Comparison of ENCODE assay signal across 8 cellular contexts in genomic region chr1:185670187-185670627, GRCh38.
DNase-seq lines count a peak whose midpoint lies in the region; ATAC-seq, FAIRE-seq and TF ChIP-seq lines count a peak whose summit lies in the region.

No MANE protein-coding gene starts in this region.

- H3K36me3 ChIP-seq in GM23248 (ENCODE audit: low read depth) = no peaks in the 10 kb centered on the region

- no peak overlapping the region for H3K4me2 ChIP-seq in GM23248 (ENCODE audit: unreplicated experiment)

- H3K27ac ChIP-seq in GM23248 = no peak overlapping the region

- TF ChIP-seq CTCF in D721Med (IDR thresholded peaks at IDR 0.05; ENCODE audit: insufficient read depth, missing control alignments) = peak; percentile 81

- no peaks in the 10 kb centered on the region for H3K9me2 ChIP-seq in GM23248 (ENCODE audit: insufficient read depth)

- DNase-seq in D721Med (ENCODE audit: insufficient read length, low spot score) (no peak), GM23248 (peak; percentile 71), NCI-H446 (lab: John Stamatoyannopoulos, UW) (peak; percentile 5 to 65), activated T-helper 1 cell treated with Interleukin-2 at 50 U/mL for 16 hours (ENCODE audit: low read depth) (peak; percentile 15), glomerular visceral epithelial cell (ENCODE audit: extremely low spot score) (peak; percentile 51), skeletal muscle cell (ENCODE audit: low read depth) (peak; percentile 16), mesenteric fat pad (ENCODE audit: low spot score) (no peak)

- in situ Hi-C loops in GM23248 (cut with MboI) = no loop called here

- no peaks in the 10 kb centered on the region for H3F3A ChIP-seq in GM23248 (ENCODE audit: insufficient read depth)

- H3K79me2 ChIP-seq in GM23248 (ENCODE audit: insufficient read depth) = no peaks in the 10 kb centered on the region

- no peak overlapping the region for H3K9ac ChIP-seq in GM23248

- H3K4me1 ChIP-seq in GM23248 (ENCODE audit: insufficient read depth) = peaks cover 4% of the 10 kb centered on the region; the same call in 1 of the 2 replicates

- H3K9me3 ChIP-seq in GM23248 (ENCODE audit: low read depth) = no peaks in the 10 kb centered on the region

- no peaks in the 10 kb centered on the region for H3K27me3 ChIP-seq in GM23248 (replicated peaks; ENCODE audit: insufficient read depth)

- WGBS in GM23248 (ENCODE audit: low coverage in 1 of 2, low lambda C conversion rate in 2 of 2, missing lambda C conversion rate in 2 of 2), 2 experiments = 17 to 19% methylated on average over 6 of the region's 6 CpGs

- no peak for ATAC-seq in esophagus mucosa

- peak overlapping the region; percentile 64 for H2AFZ ChIP-seq in GM23248

- peak overlapping the region; percentile 33; the same call in 1 of the 2 replicates for H3K4me3 ChIP-seq in GM23248
- H3K4me3 ChIP-seq in skeletal muscle cell (ENCODE audit: low read depth, low read length) = no peak overlapping the region

- FAIRE-seq in D721Med (lab: Jason Lieb, UNC) = peak; percentile 35

- no peaks in the 10 kb centered on the region for H4K20me1 ChIP-seq in GM23248 (ENCODE audit: insufficient read depth)

Comparison
In these comparisons a context has a peak if more than half of its experiments do, and no peak if none do; other contexts are left out.
1. DNase-seq: peak in GM23248 (single experiment), NCI-H446 (2 of 2), activated T-helper 1 cell treated with Interleukin-2 at 50 U/mL for 16 hours (single experiment), glomerular visceral epithelial cell (single experiment) and skeletal muscle cell (single experiment); none in D721Med (single experiment) and mesenteric fat pad (single experiment).